In genomic region chr3:139448104-139448503, GRCh38 we compare ENCODE assay signal across 18 cellular contexts. TPM values are rescaled to one million over a fixed set of nuclear protein-coding genes. Genes with fewer than 3 reads are reported as not detected.
DNase-seq lines count a peak whose midpoint lies in the region; ATAC-seq and TF ChIP-seq lines count a peak whose summit lies in the region.
"Had no signal": no experiment of that assay in that cellular context is flagged by ENCODE, and none has a peak within 500 bp of the region (broad histone marks: within the 10 kb centered on the region; RNA-seq: fewer than 3 reads in every experiment).

No MANE protein-coding gene starts in this region.

- WGBS in H9 (ENCODE audit: extremely low coverage, insufficient read length, low lambda C conversion rate), result no CpG with 5 or more reads among the region's 3 CpGs
- 66% methylated on average over 3 of the region's 3 CpGs for WGBS in SK-N-SH (ENCODE audit: low lambda C conversion rate)

- H4K5ac ChIP-seq in H9 (ENCODE audit: insufficient read length, low read depth, low read length), result no peak overlapping the region

- H4K20me1 ChIP-seq in H9 (ENCODE audit: control insufficient read depth, insufficient read depth, insufficient read length), result no peaks in the 10 kb centered on the region
- H4K20me1 ChIP-seq in SK-N-SH (ENCODE audit: insufficient read depth), result no peaks in the 10 kb centered on the region

- H3K79me1 ChIP-seq in H9 (ENCODE audit: insufficient read depth, low read depth, low read length, poor library complexity, severe bottlenecking), result no peaks in the 10 kb centered on the region

- TF ChIP-seq CTCF in H9 (conservative IDR thresholded peaks at IDR 0.05) (no peak), SK-N-SH (IDR thresholded peaks at IDR 0.05) (no peak)

- no peak overlapping the region for H3K4me3 Mint-ChIP-seq in H9
- H3K4me3 Mint-ChIP-seq: activated CD8-positive, alpha-beta T cell treated with anti-CD3 and anti-CD28 coated beads for 36 hours; activated naive CD4-positive, alpha-beta T cell treated with anti-CD3 and anti-CD28 coated beads for 36 hours; CD4-positive, alpha-beta T cell; T-helper 2 cell treated with Interferon-gamma antibody and Interleukin-4, amounts not matched to agents 5 μg/mL and 100 μg/mL, for 36 hours had no signal

- peak; percentile 95 for DNase-seq in Ammon's horn (ENCODE audit: low spot score)
- DNase-seq in H9, result no peak
- DNase-seq in RKO (ENCODE audit: low spot score), result peak; percentile 7
- DNase-seq in SK-N-SH, result no peak
- no peak for DNase-seq in NCI-H526 (lab: John Stamatoyannopoulos, UW)
- DNase-seq in ACHN, result no peak
- DNase-seq: activated CD8-positive, alpha-beta T cell treated with anti-CD3 and anti-CD28 coated beads for 36 hours; activated naive CD4-positive, alpha-beta T cell treated with anti-CD3 and anti-CD28 coated beads for 36 hours; CD4-positive, alpha-beta T cell; colonic mucosa; left colon; MV-4-11; stimulated activated CD4-positive, alpha-beta T cell treated with anti-CD3 and anti-CD28 coated beads, Interleukin-1b, Interleukin-23, amount 100 ng/mL, for 48 hours; stimulated activated naive CD4-positive, alpha-beta T cell had no signal

- no peaks in the 10 kb centered on the region for H3K9me3 ChIP-seq in H9 (ENCODE audit: control insufficient read depth, low read depth, low read length)
- no peaks in the 10 kb centered on the region for H3K9me3 ChIP-seq in SK-N-SH
- H3K9me3 ChIP-seq: colonic mucosa had no signal

- H3K79me2 ChIP-seq in H9 (ENCODE audit: insufficient read depth, low read length), result no peaks in the 10 kb centered on the region
- H3K79me2 ChIP-seq in SK-N-SH (ENCODE audit: insufficient read depth), result no peaks in the 10 kb centered on the region

- H4K91ac ChIP-seq in H9 (ENCODE audit: insufficient read length, low read depth, low read length), result no peak overlapping the region

- H3K27me3 ChIP-seq in H9 (ENCODE audit: insufficient read depth, low read length) (no peaks in the 10 kb centered on the region), layer of hippocampus (ENCODE audit: control insufficient read depth, insufficient read depth, low read length) (no peaks in the 10 kb centered on the region), SK-N-SH (ENCODE audit: insufficient read depth) (no peaks in the 10 kb centered on the region)
- H3K27me3 ChIP-seq: colonic mucosa had no signal

- H3K27ac ChIP-seq in H9 (ENCODE audit: insufficient read length, low read depth, low read length) (no peak overlapping the region), layer of hippocampus (ENCODE audit: low read depth, low read length) (peak overlapping the region; percentile 76), SK-N-SH (ENCODE audit: low read depth in 2 of 2, low read length in 1 of 2) (no peak overlapping the region)
- H3K27ac ChIP-seq: colonic mucosa had no signal

- no peak overlapping the region for H2BK5ac ChIP-seq in H9 (ENCODE audit: insufficient read length, low read length)

- H2BK15ac ChIP-seq in H9 (ENCODE audit: low read depth, low read length), result no peak overlapping the region

- H3K4me2 ChIP-seq in H9 (ENCODE audit: insufficient read depth, insufficient read length, low read length) (no peak overlapping the region), SK-N-SH (no peak overlapping the region)

- ATAC-seq in HG03439 (IDR thresholded peaks at IDR 0.05; ENCODE audit: unreplicated experiment), result no peak
- ATAC-seq: activated CD8-positive, alpha-beta T cell treated with anti-CD3 and anti-CD28 coated beads for 36 hours; left colon had no signal

- H3K27ac Mint-ChIP-seq in H9, result no peak overlapping the region
- H3K27ac Mint-ChIP-seq: activated CD8-positive, alpha-beta T cell treated with anti-CD3 and anti-CD28 coated beads for 36 hours; activated naive CD4-positive, alpha-beta T cell treated with anti-CD3 and anti-CD28 coated beads for 36 hours; CD4-positive, alpha-beta T cell; T-helper 2 cell treated with Interferon-gamma antibody and Interleukin-4, amounts not matched to agents 5 μg/mL and 100 μg/mL, for 36 hours had no signal

- TF ChIP-seq EP300 in SK-N-SH (IDR thresholded peaks at IDR 0.05; ENCODE audit: borderline replicate concordance in 1 of 2, low read depth in 1 of 2, low read length in 1 of 2), result no peak

- H3T11ph ChIP-seq in H9 (ENCODE audit: low read length), result no peak overlapping the region

- no peak overlapping the region for H2BK20ac ChIP-seq in H9 (ENCODE audit: low read depth, low read length, poor library complexity, severe bottlenecking)

- no peaks in the 10 kb centered on the region for H3K9me2 ChIP-seq in SK-N-SH

- no peak overlapping the region for H3K18ac ChIP-seq in H9 (ENCODE audit: insufficient read length, low read depth, low read length)

- no peak overlapping the region for H3K56ac ChIP-seq in H9 (ENCODE audit: insufficient read length, low read depth, low read length)

- CTCF ChIA-PET in SK-N-SH (lab: Yijun Ruan, JAX), result no interaction called here

- TF ChIP-seq RAD21 in SK-N-SH (IDR thresholded peaks at IDR 0.05; ENCODE audit: low read length), result no peak

- no peaks in the 10 kb centered on the region for H3F3A ChIP-seq in SK-N-SH (replicated peaks; ENCODE audit: insufficient read depth)

- H3K23ac ChIP-seq in H9 (ENCODE audit: insufficient read length, low read depth, low read length), result no peak overlapping the region

- no peak overlapping the region for H4K8ac ChIP-seq in H9 (replicated peaks; ENCODE audit: insufficient read length, low read depth, low read length)

- H3K4me3 ChIP-seq in SK-N-SH (ENCODE audit: low read depth in 2 of 2, low read length in 1 of 2), result no peak overlapping the region
- H3K4me3 ChIP-seq: colonic mucosa had no signal

- no peaks in the 10 kb centered on the region for H3K9me3 Mint-ChIP-seq in H9
- H3K9me3 Mint-ChIP-seq: activated CD8-positive, alpha-beta T cell treated with anti-CD3 and anti-CD28 coated beads for 36 hours; activated naive CD4-positive, alpha-beta T cell treated with anti-CD3 and anti-CD28 coated beads for 36 hours; CD4-positive, alpha-beta T cell; T-helper 2 cell treated with Interferon-gamma antibody and Interleukin-4, amounts not matched to agents 5 μg/mL and 100 μg/mL, for 36 hours had no signal

- H2AK5ac ChIP-seq in H9 (ENCODE audit: insufficient read length, low read length), result no peak overlapping the region

- H2BK12ac ChIP-seq in H9 (ENCODE audit: insufficient read length, low read depth, low read length), result no peak overlapping the region

- H3K36me3 ChIP-seq in SK-N-SH (replicated peaks in 1 of 2; ENCODE audit: control insufficient read depth in 1 of 2, insufficient read depth in 2 of 2, low read length in 1 of 2), result no peaks in the 10 kb centered on the region
- H3K36me3 ChIP-seq: colonic mucosa had no signal

- H3K23me2 ChIP-seq in H9 (ENCODE audit: insufficient read length, low read depth, low read length, poor library complexity, severe bottlenecking), result no peaks in the 10 kb centered on the region

- H3K4ac ChIP-seq in H9 (ENCODE audit: low read depth, low read length), result no peak overlapping the region

- H3K27me3 Mint-ChIP-seq in H9 (ENCODE audit: low read depth), result no peaks in the 10 kb centered on the region
- H3K27me3 Mint-ChIP-seq: activated CD8-positive, alpha-beta T cell treated with anti-CD3 and anti-CD28 coated beads for 36 hours; CD4-positive, alpha-beta T cell had no signal

- H3K36me3 Mint-ChIP-seq in H9 (ENCODE audit: insufficient read depth in 1 of 3, low read depth in 3 of 3), result no peaks in the 10 kb centered on the region

- in situ Hi-C loops in ACHN (cut with HindIII; ENCODE audit: low pct_ligation_motif_present, low pct_unique_long_range_greater_than_20kb, low sequenced_read_pairs), result no loop called here

- no peak overlapping the region for H2BK120ac ChIP-seq in H9 (ENCODE audit: low read depth, low read length, poor library complexity, severe bottlenecking)

- H2AFZ ChIP-seq in H9 (ENCODE audit: low read length) (no peak overlapping the region), SK-N-SH (ENCODE audit: low read depth) (no peak overlapping the region)

- H3K14ac ChIP-seq in H9 (ENCODE audit: insufficient read depth, low read length), result peak overlapping the region; percentile 39; the same call in 1 of the 2 replicates

- H3K4me1 Mint-ChIP-seq in H9, result peaks cover 9 to 10% of the 10 kb centered on the region in 2 experiments

- POLR2A ChIA-PET in SK-N-SH (lab: Yijun Ruan, JAX), result no interaction called here

- H3K9ac ChIP-seq in H9 (ENCODE audit: extremely low read depth, insufficient read length, low read length) (no peak overlapping the region), SK-N-SH (no peak overlapping the region)

- H3K4me1 ChIP-seq in H9 (ENCODE audit: insufficient read depth, low read length) (no peaks in the 10 kb centered on the region; the same call in 1 of the 2 replicates), SK-N-SH (ENCODE audit: control insufficient read depth in 1 of 2, insufficient read depth in 2 of 2, low read depth in 1 of 2, low read length in 1 of 2) (no peaks in the 10 kb centered on the region)
- H3K4me1 ChIP-seq: colonic mucosa had no signal

TF ChIP-seq in SK-N-SH, 30 proteins besides CTCF, POLR2A, EP300 and RAD21 (continues in another document):
- TF ChIP-seq FOXJ3 (CRISPR knock-in tag; IDR thresholded peaks at IDR 0.05) (no peak), RXRA (IDR thresholded peaks at IDR 0.05; ENCODE audit: borderline replicate concordance, low read depth) (no peak), IRF3 (IDR thresholded peaks at IDR 0.05; ENCODE audit: low read depth, low read length) (no peak), MAX (IDR thresholded peaks at IDR 0.05; ENCODE audit: low read depth) (no peak), TAF1 (IDR thresholded peaks at IDR 0.05; ENCODE audit: borderline replicate concordance, low read depth, low read length) (no peak), SMC3 (IDR thresholded peaks at IDR 0.05; ENCODE audit: low read depth, low read length) (no peak), YY1 (IDR thresholded peaks at IDR 0.05; ENCODE audit: low read depth) (no peak)

RNA-seq across cellular contexts. Expression of gene RBP2, which starts 28.2 kb away (rescaled TPM):
- not detected in 2 replicates for total RNA-seq in H9 (2021)
- polyA plus RNA-seq in SK-N-SH (2012; rRNA removed), result not detected in 2 replicates
- not detected in 2 replicates for polyA plus RNA-seq in SK-N-SH (2012; cell fraction: cytosol; rRNA removed)
- not detected in 2 replicates for polyA plus RNA-seq in SK-N-SH (2012; cell fraction: nucleus; rRNA removed)
- total RNA-seq: activated CD8-positive, alpha-beta T cell treated with anti-CD3 and anti-CD28 coated beads for 36 hours; activated naive CD4-positive, alpha-beta T cell treated with anti-CD3 and anti-CD28 coated beads for 36 hours; CD4-positive, alpha-beta T cell; omental fat pad had no signal

RNA-seq across cellular contexts. Expression of gene COPB2, which starts 58.7 kb away (rescaled TPM):
- total RNA-seq in H9 (2021), result 116 and 121 TPM in 2 replicates
- 69.7 and 98.7 TPM in 2 replicates for polyA plus RNA-seq in SK-N-SH (2012; rRNA removed)
- polyA plus RNA-seq in SK-N-SH (2012; cell fraction: cytosol; rRNA removed), result 87.4 and 92.9 TPM in 2 replicates
- polyA plus RNA-seq in SK-N-SH (2012; cell fraction: nucleus; rRNA removed), result 42.1 and 104 TPM in 2 replicates

Comparison
In these comparisons a context has a peak if more than half of its experiments do, and no peak if none do; other contexts are left out.
1. DNase-seq: peak in Ammon's horn (single experiment) and RKO (single experiment); none in H9 (single experiment), SK-N-SH (single experiment), NCI-H526 (0 of 2) and ACHN (single experiment).